Comparison of ENCODE assay signal across 8 cellular contexts in the genomic region with DNA sequence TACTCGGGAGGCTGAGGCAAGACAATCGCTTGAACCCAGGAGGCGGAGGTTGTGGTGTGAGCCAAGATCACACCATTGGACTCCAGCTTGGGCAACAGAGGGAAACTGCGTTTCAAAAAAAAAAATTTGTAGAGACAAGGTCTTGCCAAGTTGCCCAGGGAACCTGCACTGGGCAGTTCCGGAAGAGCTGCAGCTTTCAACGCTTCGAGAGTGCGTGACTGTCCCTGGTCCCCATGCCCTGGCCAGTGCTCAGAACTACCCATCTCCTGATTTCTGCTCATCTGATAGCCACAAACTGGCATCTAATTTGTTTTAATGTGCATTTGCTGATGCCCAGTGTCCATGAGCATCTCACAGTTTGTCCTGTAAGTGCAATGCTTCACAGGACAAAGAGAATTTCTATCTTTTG. TPM values are rescaled to one million over a fixed set of nuclear protein-coding genes. Genes with fewer than 3 reads are reported as not detected.
DNase-seq lines count a peak whose midpoint lies in the region; ATAC-seq and TF ChIP-seq lines count a peak whose summit lies in the region.

No MANE protein-coding gene starts in this region.

- H3K4me1 ChIP-seq in left lung, result peaks cover 8 to 20% of the 10 kb centered on the region in 2 donors
- peaks cover 12% of the 10 kb centered on the region for H3K4me1 ChIP-seq in upper lobe of right lung

- TF ChIP-seq RAD21 in Ishikawa (IDR thresholded peaks at IDR 0.05; ENCODE audit: low read depth), result no peak

- CTCF ChIA-PET in AG04450 (lab: Charles Lee), result interaction anchor here (0.7 to 1.2 kb wide), 2 partner anchors 24 to 216 kb away, joined by 3 to 5 read pairs; no protein-coding TSS in a partner anchor

- peaks cover 0 to 40% of the 10 kb centered on the region in 2 donors for H3K36me3 ChIP-seq in left lung
- peaks cover 34% of the 10 kb centered on the region for H3K36me3 ChIP-seq in upper lobe of right lung

- intact Hi-C loops in left lung (cut with DNase I) (no loop called here), upper lobe of right lung (cut with DNase I) (no loop called here)

- ATAC-seq in left lung, result no peak
- ATAC-seq in upper lobe of right lung, result no peak
- ATAC-seq in HG02571 (IDR thresholded peaks at IDR 0.05; ENCODE audit: unreplicated experiment), result no peak

- H3K9me3 ChIP-seq in AG04450 (ENCODE audit: control insufficient read depth, insufficient read depth, low read length) (no peaks in the 10 kb centered on the region), left lung (no peaks in the 10 kb centered on the region), upper lobe of right lung (no peaks in the 10 kb centered on the region)

- peak overlapping the region; percentile 96 for H3K4me3 ChIP-seq in AG04450 (ENCODE audit: low read depth, low read length)
- H3K4me3 ChIP-seq in astrocyte of the cerebellum (ENCODE audit: low read depth, low read length), result peak overlapping the region; percentile 97
- H3K4me3 ChIP-seq in left lung, result peak overlapping the region; percentile 86 to 91
- peak overlapping the region; percentile 94 for H3K4me3 ChIP-seq in upper lobe of right lung

- no peaks in the 10 kb centered on the region for H3K27me3 ChIP-seq in AG04450 (ENCODE audit: control insufficient read depth, insufficient read depth, low read length)
- H3K27me3 ChIP-seq in left lung, result no peaks in the 10 kb centered on the region
- no peaks in the 10 kb centered on the region for H3K27me3 ChIP-seq in upper lobe of right lung

- in situ Hi-C loops in astrocyte of the cerebellum (cut with HindIII; ENCODE audit: low sequenced_read_pairs), result no loop called here

- POLR2A ChIA-PET in AG04450 (lab: Yijun Ruan, JAX), result interaction anchor here (0.6 to 3.8 kb wide), 10 partner anchors 8 to 362 kb away, joined by 3 to 27 read pairs (median 4); partner anchors contain the start of gene BAHCC1

- H3K27ac ChIP-seq in AG04450 (ENCODE audit: low read depth, low read length) (peak overlapping the region; percentile 52), left lung (peak overlapping the region; percentile 99 to 100), upper lobe of right lung (no peak overlapping the region)

- DNase-seq in AG04450 (ENCODE audit: low read depth, low spot score) (no peak), astrocyte of the cerebellum (ENCODE audit: low read depth) (no peak), left lung (peak in 1 of 2 donors; percentile 35), upper lobe of right lung (no peak), NCI-H1048 (lab: John Stamatoyannopoulos, UW) (no peak), cerebellar nuclear complex (lab: John Stamatoyannopoulos, UW) (no peak)

- TF ChIP-seq EP300 in Ishikawa (IDR thresholded peaks at IDR 0.05; ENCODE audit: borderline replicate concordance), result no peak

- TF ChIP-seq CTCF in AG04450 (IDR thresholded peaks at IDR 0.05; ENCODE audit: low read depth, low read length) (no peak), astrocyte of the cerebellum (IDR thresholded peaks at IDR 0.05; ENCODE audit: low read depth, low read length, missing control alignments) (no peak), left lung (IDR thresholded peaks at IDR 0.05) (no peak), upper lobe of right lung (IDR thresholded peaks at IDR 0.05) (no peak)

TF ChIP-seq in Ishikawa, 13 proteins besides CTCF, POLR2A, EP300 and RAD21:
- TF ChIP-seq NFIC (IDR thresholded peaks at IDR 0.05) (peak; percentile 53), TAF1 (IDR thresholded peaks at IDR 0.05; ENCODE audit: low read depth) (no peak), TEAD4 (IDR thresholded peaks at IDR 0.05) (0 out of 2 replicates have a peak, but pooled peaks have one; percentile 26), FOXM1 (IDR thresholded peaks at IDR 0.05; ENCODE audit: borderline replicate concordance, low read depth) (no peak), CEBPB (IDR thresholded peaks at IDR 0.05) (no peak), TCF12 (IDR thresholded peaks at IDR 0.05; ENCODE audit: low read depth) (peak; percentile 32; the same call in 1 of the 2 replicates)

RNA-seq across cellular contexts. Expression of gene ACTG1, which starts 4.0 kb away (rescaled TPM):
- polyA plus RNA-seq in AG04450 (2011; rRNA removed), result 2,721 and 3,607 TPM in 2 replicates
- polyA minus RNA-seq in AG04450 (2011; rRNA and poly(A)+ RNA removed), result 3,368 and 4,319 TPM in 2 replicates
- total RNA-seq in left lung (1,000 to 10,000 TPM; 2,607 to 3,206 TPM), upper lobe of right lung (2,193 TPM)

RNA-seq across cellular contexts. Expression of gene FSCN2, which starts 19.5 kb away (rescaled TPM):
- 0.26 and 0.41 TPM in 2 replicates for polyA plus RNA-seq in AG04450 (2011; rRNA removed)
- polyA minus RNA-seq in AG04450 (2011; rRNA and poly(A)+ RNA removed), result 1.0 TPM in 1 of 2 replicates, not detected in the other
- total RNA-seq in left lung (1 to 10 TPM; 2.1 to 3.4 TPM), upper lobe of right lung (3.6 TPM)

RNA-seq across cellular contexts. Expression of gene FAAP100, which starts 43.5 kb away (rescaled TPM):
- 5.3 and 8.3 TPM in 2 replicates for polyA plus RNA-seq in AG04450 (2011; rRNA removed)
- polyA minus RNA-seq in AG04450 (2011; rRNA and poly(A)+ RNA removed), result 6.0 and 6.7 TPM in 2 replicates
- 10 to 100 TPM; 28.1 to 28.4 TPM for total RNA-seq in left lung
- total RNA-seq in upper lobe of right lung, result 27.3 TPM
